19 cellular contexts compared by ENCODE assay signal in the genomic region with DNA sequence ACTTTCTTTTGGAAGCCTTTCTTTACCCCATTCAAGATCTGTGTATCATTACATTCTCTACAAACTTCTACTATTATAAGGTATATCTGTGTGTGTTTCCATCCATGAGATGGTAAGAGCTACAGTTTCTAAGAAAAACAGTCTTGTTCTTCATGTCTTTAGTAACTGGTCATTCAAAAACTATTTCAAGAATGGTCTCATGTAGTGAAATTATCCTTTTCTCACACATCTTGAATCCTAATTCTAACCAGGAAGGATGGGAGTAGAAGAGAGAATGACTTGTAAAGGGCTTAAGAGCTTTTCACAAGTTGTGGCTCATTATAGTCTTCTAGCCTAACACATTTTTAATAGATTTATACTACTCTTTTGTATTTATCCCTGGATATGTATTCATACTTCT. TPM values are rescaled to one million over a fixed set of nuclear protein-coding genes. Genes with fewer than 3 reads are reported as not detected.
DNase-seq lines count a peak whose midpoint lies in the region; ATAC-seq, FAIRE-seq and TF ChIP-seq lines count a peak whose summit lies in the region.
"Had no signal": no experiment of that assay in that cellular context is flagged by ENCODE, and none has a peak within 500 bp of the region (broad histone marks: within the 10 kb centered on the region; RNA-seq: fewer than 3 reads in every experiment).

No MANE protein-coding gene starts in this region.

- TF ChIP-seq EP300 in HepG2 (IDR thresholded peaks at IDR 0.05; ENCODE audit: low read depth in 2 of 2, low read length in 2 of 2): no peak
- TF ChIP-seq EP300 in HepG2 (CRISPR knock-in tag; IDR thresholded peaks at IDR 0.05; ENCODE audit: borderline replicate concordance): no peak

- in situ Hi-C loops in GM23248 (cut with MboI) (no loop called here), HepG2 (cut with HindIII; ENCODE audit: extremely low pct_ligation_motif_present, low pct_unique_long_range_greater_than_20kb) (no loop called here)

- POLR2A ChIA-PET in HepG2 (lab: Yijun Ruan, JAX): no interaction called here

- no peaks in the 10 kb centered on the region for H3K9me3 ChIP-seq in GM23248 (ENCODE audit: low read depth)
- no peaks in the 10 kb centered on the region for H3K9me3 ChIP-seq in HepG2 (ENCODE audit: low read length)
- H3K9me3 ChIP-seq: right atrium auricular region, SJCRH30, upper lobe of right lung had no signal

- H3K4me1 ChIP-seq in GM23248 (ENCODE audit: insufficient read depth) (peaks cover 17% of the 10 kb centered on the region), HepG2 (ENCODE audit: insufficient read depth, low read length) (no peaks in the 10 kb centered on the region)
- H3K4me1 ChIP-seq: neural progenitor cell, right atrium auricular region, SJCRH30, upper lobe of right lung had no signal

- H3K9me2 ChIP-seq in GM23248 (ENCODE audit: insufficient read depth): no peaks in the 10 kb centered on the region

- H3K9ac ChIP-seq in GM23248 (no peak overlapping the region), HepG2 (ENCODE audit: insufficient read depth, low read depth, low read length) (no peak overlapping the region)
- H3K9ac ChIP-seq: neural progenitor cell had no signal

- H3K79me2 ChIP-seq in GM23248 (ENCODE audit: insufficient read depth) (peaks cover 95% of the 10 kb centered on the region), HepG2 (ENCODE audit: insufficient read depth, low read length) (no peaks in the 10 kb centered on the region)

- DNase-seq in AG10803 (ENCODE audit: low read depth) (peak; percentile 77), GM23248 (peak; percentile 40), cardiac fibroblast (ENCODE audit: low read depth in 2 of 2) (peak; percentile 5 to 46), non-pigmented ciliary epithelial cell (ENCODE audit: low read depth) (peak; percentile 10), HepG2 (ENCODE audit: low spot score) (no peak)
- DNase-seq: activated CD8-positive, alpha-beta memory T cell treated with anti-CD3 and anti-CD28 coated beads, Interleukin-2, amount 10 ng/mL, durations not matched to agents 7 days and 5 days; hippocampal formation; kidney; NCI-H526 treated with DMSO at 0.1 percent for 48 hours; OCI-M1; SJCRH30; stimulated activated naive CD8-positive, alpha-beta T cell treated with anti-CD3 and anti-CD28 coated beads, Interleukin-15, amount 100 ng/mL, for 72 hours; upper lobe of right lung had no signal

- peaks cover 12% of the 10 kb centered on the region; the same call in 1 of the 2 replicates for H3K36me3 ChIP-seq in GM23248 (ENCODE audit: low read depth)
- H3K36me3 ChIP-seq in HepG2 (replicated peaks in 1 of 2; ENCODE audit: control insufficient read depth in 1 of 2, insufficient read depth in 2 of 2, low read length in 2 of 2): no peaks in the 10 kb centered on the region; a peak in 1 of 5 replicates
- H3K36me3 ChIP-seq: right atrium auricular region, SJCRH30, upper lobe of right lung had no signal

- ATAC-seq in HG03280 (IDR thresholded peaks at IDR 0.05; ENCODE audit: unreplicated experiment): no peak
- ATAC-seq in HepG2: no peak
- ATAC-seq in HG03354 (IDR thresholded peaks at IDR 0.05; ENCODE audit: poor library complexity, severe bottlenecking, unreplicated experiment): no peak
- ATAC-seq in HG02610 (IDR thresholded peaks at IDR 0.05; ENCODE audit: unreplicated experiment): no peak
- ATAC-seq: activated CD4-positive, CD25-positive, alpha-beta regulatory T cell treated with anti-CD3 and anti-CD28 coated beads, Interleukin-2, amount 50 U/mL, for 24 hours; activated CD8-positive, alpha-beta memory T cell treated with anti-CD3 and anti-CD28 coated beads, Interleukin-2, amount 10 ng/mL, durations not matched to agents 7 days and 5 days; stimulated activated naive CD8-positive, alpha-beta T cell treated with anti-CD3 and anti-CD28 coated beads, Interleukin-15, amount 100 ng/mL, for 72 hours; upper lobe of right lung had no signal

- intact Hi-C loops in HepG2 (cut with micrococcal nuclease; ENCODE audit: unreplicated experiment): no loop called here

- no peak overlapping the region for H3K4me3 ChIP-seq in AG10803 (ENCODE audit: low read length)
- H3K4me3 ChIP-seq in GM23248: no peak overlapping the region
- no peak overlapping the region for H3K4me3 ChIP-seq in cardiac fibroblast (replicated peaks in 1 of 2; ENCODE audit: low read depth in 2 of 2, low read length in 2 of 2)
- no peak overlapping the region for H3K4me3 ChIP-seq in HepG2 (replicated peaks in 1 of 3; ENCODE audit: insufficient read depth in 1 of 3, low read depth in 2 of 3, low read length in 3 of 3)
- H3K4me3 ChIP-seq: neural progenitor cell, right atrium auricular region, SJCRH30, upper lobe of right lung had no signal

- CTCF ChIA-PET in HepG2 (lab: Yijun Ruan, JAX; ENCODE audit: low intra/inter-chr PET ratio, low total read pairs): no interaction called here

- peaks cover 15% of the 10 kb centered on the region for H3F3A ChIP-seq in GM23248 (ENCODE audit: insufficient read depth)

- H4K20me1 ChIP-seq in GM23248 (ENCODE audit: insufficient read depth) (peaks cover 11% of the 10 kb centered on the region; the same call in 1 of the 2 replicates), HepG2 (ENCODE audit: insufficient read depth, low read length) (no peaks in the 10 kb centered on the region)

- no peak for TF ChIP-seq POLR2A in HepG2 (IDR thresholded peaks at IDR 0.05; ENCODE audit: insufficient read depth in 1 of 2, low read depth in 2 of 2, low read length in 2 of 2)

- H3K4me2 ChIP-seq in GM23248 (ENCODE audit: unreplicated experiment) (no peak overlapping the region), HepG2 (ENCODE audit: low read depth, low read length) (no peak overlapping the region)
- H3K4me2 ChIP-seq: neural progenitor cell had no signal

- H3K27ac ChIP-seq in GM23248 (peak overlapping the region; percentile 14), HepG2 (ENCODE audit: extremely low read length, insufficient read depth, low read length) (no peak overlapping the region)
- H3K27ac ChIP-seq: neural progenitor cell, right atrium auricular region, SJCRH30, upper lobe of right lung had no signal

- H2AFZ ChIP-seq in GM23248 (no peak overlapping the region), HepG2 (ENCODE audit: low read length) (no peak overlapping the region)
- H2AFZ ChIP-seq: neural progenitor cell had no signal

- BruUV-seq in HepG2 (replicated peaks; lab: Mats Ljungman, UMichigan): no TSS peak

- TF ChIP-seq CTCF in AG10803 (conservative IDR thresholded peaks at IDR 0.05; ENCODE audit: low read length) (no peak), cardiac fibroblast (IDR thresholded peaks at IDR 0.05; ENCODE audit: low read depth, low read length) (no peak), HepG2 (CRISPR knock-in tag; IDR thresholded peaks at IDR 0.05) (no peak)

- FAIRE-seq in HepG2 (lab: Jason Lieb, UNC): no peak
- FAIRE-seq: kidney had no signal

- no peak for TF ChIP-seq RAD21 in HepG2 (CRISPR knock-in tag; IDR thresholded peaks at IDR 0.05)

- H3K27me3 ChIP-seq in GM23248 (replicated peaks; ENCODE audit: insufficient read depth): no peaks in the 10 kb centered on the region
- H3K27me3 ChIP-seq in HepG2 (ENCODE audit: control insufficient read depth in 1 of 2, insufficient read depth in 2 of 2, low read length in 2 of 2): no peaks in the 10 kb centered on the region
- H3K27me3 ChIP-seq: neural progenitor cell, right atrium auricular region, SJCRH30, upper lobe of right lung had no signal

TF ChIP-seq in HepG2, 621 proteins besides CTCF, POLR2A, EP300 and RAD21 (continues in another document):
- TF ChIP-seq NRL (CRISPR knock-in tag; IDR thresholded peaks at IDR 0.05; ENCODE audit: borderline replicate concordance) (no peak), ZFP37 (CRISPR knock-in tag; IDR thresholded peaks at IDR 0.05; ENCODE audit: borderline replicate concordance) (no peak), SP5 (CRISPR knock-in tag; IDR thresholded peaks at IDR 0.05; ENCODE audit: borderline replicate concordance, low read depth) (no peak), MZF1 (CRISPR knock-in tag; IDR thresholded peaks at IDR 0.05; ENCODE audit: borderline replicate concordance) (no peak), NFYB (CRISPR knock-in tag; IDR thresholded peaks at IDR 0.05) (no peak), ZNF766 (CRISPR knock-in tag; IDR thresholded peaks at IDR 0.05; ENCODE audit: borderline replicate concordance) (no peak)
- TF ChIP-seq, protein P1, sequence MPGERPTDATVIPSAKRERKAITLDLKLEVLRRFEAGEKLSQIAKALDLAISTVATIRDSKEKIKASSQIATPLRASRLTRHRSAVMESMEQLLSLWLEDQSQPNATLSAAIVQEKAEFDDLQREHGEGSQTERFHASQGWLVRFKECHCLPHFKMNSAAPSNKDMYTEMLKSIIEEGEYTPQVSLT (CRISPR knock-in tag; IDR thresholded peaks at IDR 0.05; ENCODE audit: borderline replicate concordance, low read depth): no peak

RNA-seq across cellular contexts. Expression of a gene that starts 47.3 kb away (rescaled TPM):
- 33.6 and 34.4 TPM in 2 replicates for total RNA-seq in GM23248 (2014; rRNA removed; shearing (Covaris generic))
- 33.3 and 35.9 TPM in 2 replicates for polyA plus RNA-seq in GM23248 (2016; fragmentation: Nextera tagmentation; extraction: Ambion mirVana)
- total RNA-seq in HepG2 (2016; rRNA removed; fragmentation: Illumina TruSeq; extraction: Trizol): 27.2 and 37.8 TPM in 2 replicates
- 4.3 and 6.2 TPM in 2 replicates for total RNA-seq in HepG2 (2016; cell fraction: cytosol; rRNA removed; fragmentation: Illumina TruSeq; extraction: Trizol; ENCODE audit: low read depth)
- 27.0 and 36.7 TPM in 2 replicates for total RNA-seq in HepG2 (2016; cell fraction: insoluble cytoplasmic fraction; rRNA removed; fragmentation: Illumina TruSeq; extraction: Trizol)
- total RNA-seq in HepG2 (2016; cell fraction: membrane; rRNA removed; fragmentation: Illumina TruSeq; extraction: Trizol): 8.7 and 9.5 TPM in 2 replicates
- 38.5 and 44.6 TPM in 2 replicates for total RNA-seq in HepG2 (2016; cell fraction: nucleus; rRNA removed; fragmentation: Illumina TruSeq; extraction: Trizol)
- 5.9 and 10.5 TPM in 2 replicates for polyA plus RNA-seq in HepG2 (2011; rRNA removed)
- 1.5 and 3.2 TPM in 2 replicates for polyA plus RNA-seq in HepG2 (2011; cell fraction: cytosol; rRNA removed)
- 7.3 and 8.0 TPM in 2 replicates for polyA plus RNA-seq in HepG2 (2011; cell fraction: nucleus; rRNA removed)
- 14.8 and 19.8 TPM in 2 replicates for polyA plus RNA-seq in HepG2 (2012)
- polyA plus RNA-seq in HepG2 (2016; cell fraction: cytosol; fragmentation: Illumina TruSeq; extraction: Trizol; ENCODE audit: low read depth): 0.23 and 0.31 TPM in 2 replicates
- polyA plus RNA-seq in HepG2 (2016; cell fraction: insoluble cytoplasmic fraction; fragmentation: Illumina TruSeq; extraction: Trizol; ENCODE audit: low read depth): 27.9 and 29.2 TPM in 2 replicates
- polyA plus RNA-seq in HepG2 (2016; cell fraction: membrane; fragmentation: Illumina TruSeq; extraction: Trizol; ENCODE audit: low read depth): 1.2 and 1.7 TPM in 2 replicates
- polyA plus RNA-seq in HepG2 (2016; cell fraction: nucleus; fragmentation: Illumina TruSeq; extraction: Trizol; ENCODE audit: insufficient read depth, low read depth): 39.5 and 43.8 TPM in 2 replicates
- polyA minus RNA-seq in HepG2 (2011; rRNA and poly(A)+ RNA removed; ENCODE audit: low replicate concordance): 5.9 and 10.2 TPM in 2 replicates
- polyA minus RNA-seq in HepG2 (2011; cell fraction: cytosol; rRNA and poly(A)+ RNA removed): 12.1 and 13.3 TPM in 2 replicates
- 80.5 and 92.5 TPM in 2 replicates for polyA minus RNA-seq in HepG2 (2011; cell fraction: nucleus; rRNA and poly(A)+ RNA removed)
